Comparison of ENCODE assay signal across 1 cellular context in genomic region chr2:231460073-231460861, GRCh38.
TF ChIP-seq lines count a peak whose summit lies in the region.

No MANE protein-coding gene starts in this region.

TF ChIP-seq in SK-N-SH treated with all-trans-retinoic acid at 6 μM for 48 hours, 23 proteins besides CTCF, POLR2A, EP300 and RAD21 (continued from another document):
- TF ChIP-seq POU6F1 (CRISPR knock-in tag; IDR thresholded peaks at IDR 0.05; ENCODE audit: borderline replicate concordance, low read depth) (no peak), CSRNP3 (CRISPR knock-in tag; IDR thresholded peaks at IDR 0.05) (no peak), ZNF8 (CRISPR knock-in tag; IDR thresholded peaks at IDR 0.05) (no peak), ARNTL (CRISPR knock-in tag; IDR thresholded peaks at IDR 0.05; ENCODE audit: borderline replicate concordance, low read depth) (no peak), ZFP3 (CRISPR knock-in tag; IDR thresholded peaks at IDR 0.05) (no peak), PPARA (CRISPR knock-in tag; IDR thresholded peaks at IDR 0.05; ENCODE audit: borderline replicate concordance) (no peak)
